ENCODE assay signal across 8 cellular contexts in genomic region chr7:128405345-128406146, GRCh38. TPM values are rescaled to one million over a fixed set of nuclear protein-coding genes. Genes with fewer than 3 reads are reported as not detected.
A peak's percentile ranks its signal among the peaks of the same experiment; 100 is the strongest.
DNase-seq lines count a peak whose midpoint lies in the region; ATAC-seq lines count a peak whose summit lies in the region.

No MANE protein-coding gene starts in this region.

- H3K4me1 ChIP-seq in mesenchymal stem cell (ENCODE audit: control insufficient read depth, insufficient read depth, low read depth, low read length): peaks cover 31% of the 10 kb centered on the region

- H3K23ac ChIP-seq in mesenchymal stem cell (ENCODE audit: low read length in 2 of 2): peak overlapping the region in 1 of 2 experiments; percentile 57

- H2BK5ac ChIP-seq in mesenchymal stem cell (ENCODE audit: low read depth, low read length, poor library complexity, severe bottlenecking): no peak overlapping the region

- H2BK12ac ChIP-seq in mesenchymal stem cell (ENCODE audit: low read length in 2 of 2): peak overlapping the region in 1 of 2 experiments; percentile 29

- peak overlapping the region; percentile 12 for H2BK15ac ChIP-seq in mesenchymal stem cell (ENCODE audit: low read depth, poor library complexity, severe bottlenecking)

- peak; percentile 7 to 10 for ATAC-seq in activated CD4-positive, CD25-positive, alpha-beta regulatory T cell treated with anti-CD3 and anti-CD28 coated beads, Interleukin-2, amount 50 U/mL, for 24 hours
- peak; percentile 16 for ATAC-seq in stimulated activated memory B cell treated with anti-CD40 and anti-IgM and Interleukin-4, amounts not matched to agents 10 μg/mL and 1 μg/mL and 100 μg/mL, for 72 hours
- ATAC-seq in GM21717 (IDR thresholded peaks at IDR 0.05; ENCODE audit: unreplicated experiment) (no peak), HG03460 (IDR thresholded peaks at IDR 0.05; ENCODE audit: unreplicated experiment) (no peak)

- H3K27ac Mint-ChIP-seq in stimulated activated memory B cell treated with anti-CD40 and anti-IgM and Interleukin-4, amounts not matched to agents 10 μg/mL and 1 μg/mL and 100 μg/mL, for 72 hours: peak overlapping the region; percentile 79

- H3K14ac ChIP-seq in mesenchymal stem cell (ENCODE audit: low read length in 2 of 2): peak overlapping the region in 1 of 2 experiments; percentile 97

- peaks cover 5% of the 10 kb centered on the region for H3K79me1 ChIP-seq in mesenchymal stem cell (replicated peaks; ENCODE audit: low read length, poor library complexity, severe bottlenecking)

- no peak overlapping the region for H2BK120ac ChIP-seq in mesenchymal stem cell (ENCODE audit: low read depth, low read length)

- peak overlapping the region; percentile 78 to 89 for H3K4me3 ChIP-seq in mesenchymal stem cell (ENCODE audit: insufficient read depth in 1 of 2, low read depth in 1 of 2, low read length in 2 of 2)

- no peaks in the 10 kb centered on the region for H3K9me3 Mint-ChIP-seq in stimulated activated memory B cell treated with anti-CD40 and anti-IgM and Interleukin-4, amounts not matched to agents 10 μg/mL and 1 μg/mL and 100 μg/mL, for 72 hours

- H2AFZ ChIP-seq in mesenchymal stem cell (ENCODE audit: low read depth, low read length): peak overlapping the region; percentile 75

- peak overlapping the region; percentile 75 to 84 for H3K4ac ChIP-seq in mesenchymal stem cell (ENCODE audit: low read depth in 1 of 2, low read length in 2 of 2)

- no peak overlapping the region for H2AK5ac ChIP-seq in mesenchymal stem cell (ENCODE audit: low read length, severe bottlenecking)

- 1% methylated on average over 49 of the region's 101 CpGs for WGBS in mesenchymal stem cell

- H3K27me3 ChIP-seq in mesenchymal stem cell (ENCODE audit: control insufficient read depth in 1 of 2, insufficient read depth in 1 of 2, low read length in 2 of 2): peaks cover 0 to 5% of the 10 kb centered on the region in 2 experiments

- peak overlapping the region; percentile 90 to 92 for H3K18ac ChIP-seq in mesenchymal stem cell (ENCODE audit: low read depth in 1 of 2, low read length in 2 of 2)

- peak overlapping the region; percentile 78 for H3K4me3 Mint-ChIP-seq in stimulated activated memory B cell treated with anti-CD40 and anti-IgM and Interleukin-4, amounts not matched to agents 10 μg/mL and 1 μg/mL and 100 μg/mL, for 72 hours

- H3K4me2 ChIP-seq in mesenchymal stem cell (ENCODE audit: low read length, poor library complexity, severe bottlenecking): peak overlapping the region; percentile 92

- H3K27ac ChIP-seq in KOPT-K1 (ENCODE audit: low read depth, low read length, poor library complexity, severe bottlenecking) (peak overlapping the region; percentile 29), mesenchymal stem cell (ENCODE audit: low read length, poor library complexity, severe bottlenecking) (no peak overlapping the region)

- H3K36me3 ChIP-seq in KOPT-K1 (ENCODE audit: insufficient read depth, low read length) (peaks cover 10% of the 10 kb centered on the region; the same call in 1 of the 2 replicates), mesenchymal stem cell (ENCODE audit: control insufficient read depth in 1 of 2, insufficient read depth in 2 of 2, low read depth in 1 of 2, low read length in 2 of 2) (peaks cover 15 to 24% of the 10 kb centered on the region in 2 experiments)

- H4K91ac ChIP-seq in mesenchymal stem cell (ENCODE audit: low read length): peak overlapping the region; percentile 87

- H3K27me3 Mint-ChIP-seq in stimulated activated memory B cell treated with anti-CD40 and anti-IgM and Interleukin-4, amounts not matched to agents 10 μg/mL and 1 μg/mL and 100 μg/mL, for 72 hours: no peaks in the 10 kb centered on the region

- peak overlapping the region; percentile 33 for H4K8ac ChIP-seq in mesenchymal stem cell (ENCODE audit: low read length)

- peak overlapping the region; percentile 90 for H3K9ac ChIP-seq in mesenchymal stem cell (ENCODE audit: low read length)

- H3K4me1 Mint-ChIP-seq in stimulated activated memory B cell treated with anti-CD40 and anti-IgM and Interleukin-4, amounts not matched to agents 10 μg/mL and 1 μg/mL and 100 μg/mL, for 72 hours: peaks cover 57% of the 10 kb centered on the region

- no peaks in the 10 kb centered on the region for H3K9me3 ChIP-seq in KOPT-K1 (ENCODE audit: insufficient read depth, low read length, poor library complexity, severe bottlenecking)
- H3K9me3 ChIP-seq in mesenchymal stem cell (ENCODE audit: control insufficient read depth, low read length): no peaks in the 10 kb centered on the region

- DNase-seq in ELR (ENCODE audit: low read depth) (peak; percentile 56), dermis blood vessel endothelial cell (peak; percentile 59), mesenchymal stem cell (no peak)

- H3K36me3 Mint-ChIP-seq in stimulated activated memory B cell treated with anti-CD40 and anti-IgM and Interleukin-4, amounts not matched to agents 10 μg/mL and 1 μg/mL and 100 μg/mL, for 72 hours: peaks cover 19% of the 10 kb centered on the region

RNA-seq across cellular contexts. Expression of gene IMPDH1, which starts 4.2 kb away (rescaled TPM):
- total RNA-seq in dermis blood vessel endothelial cell: 59.6 and 107 TPM in 2 replicates
- polyA plus RNA-seq in mesenchymal stem cell (2013, experiment 1 of 2): 51.2 TPM
- polyA plus RNA-seq in mesenchymal stem cell (2013, experiment 2 of 2): 51.6 TPM

RNA-seq across cellular contexts. Expression of gene PRRT4, which starts 44.1 kb away (rescaled TPM):
- total RNA-seq in dermis blood vessel endothelial cell: not detected in 2 replicates
- 0.07 TPM for polyA plus RNA-seq in mesenchymal stem cell (2013, experiment 1 of 2)
- 0.11 TPM for polyA plus RNA-seq in mesenchymal stem cell (2013, experiment 2 of 2)

RNA-seq across cellular contexts. Expression of gene HILPDA, which starts 50.1 kb away (rescaled TPM):
- 9.3 and 10.9 TPM in 2 replicates for total RNA-seq in dermis blood vessel endothelial cell
- polyA plus RNA-seq in mesenchymal stem cell (2013, experiment 1 of 2): 10.7 TPM
- 10.2 TPM for polyA plus RNA-seq in mesenchymal stem cell (2013, experiment 2 of 2)

Comparison
In these comparisons a context has a peak if more than half of its experiments do, and no peak if none do; other contexts are left out.
1. ATAC-seq: peak in activated CD4-positive, CD25-positive, alpha-beta regulatory T cell treated with anti-CD3 and anti-CD28 coated beads, Interleukin-2, amount 50 U/mL, for 24 hours (2 of 2) and stimulated activated memory B cell treated with anti-CD40 and anti-IgM and Interleukin-4, amounts not matched to agents 10 μg/mL and 1 μg/mL and 100 μg/mL, for 72 hours (single experiment); none in GM21717 (single experiment) and HG03460 (single experiment).